ENCODE assay signal across 25 cellular contexts in genomic region chr16:27965801-27966200, GRCh38.
DNase-seq lines count a peak whose midpoint lies in the region; ATAC-seq, FAIRE-seq and TF ChIP-seq lines count a peak whose summit lies in the region.
"Had no signal": no experiment of that assay in that cellular context is flagged by ENCODE, and none has a peak within 500 bp of the region (broad histone marks: within the 10 kb centered on the region; RNA-seq: fewer than 3 reads in every experiment).

No MANE protein-coding gene starts in this region.

- H3K36me3 ChIP-seq in HEK293 (ENCODE audit: control insufficient read depth in 2 of 2, insufficient read depth in 1 of 2, low read length in 2 of 2) (no peaks in the 10 kb centered on the region), HepG2 (replicated peaks in 1 of 2; ENCODE audit: control insufficient read depth in 1 of 2, insufficient read depth in 2 of 2, low read length in 2 of 2) (no peaks in the 10 kb centered on the region), upper lobe of right lung (no peaks in the 10 kb centered on the region)
- H3K36me3 ChIP-seq in CD8-positive, alpha-beta T cell (ENCODE audit: insufficient read depth, low read length): no peaks in the 10 kb centered on the region
- H3K36me3 ChIP-seq: BLaER1 had no signal

- intact Hi-C loops in HepG2 (cut with micrococcal nuclease; ENCODE audit: unreplicated experiment) (no loop called here), upper lobe of right lung (cut with DNase I) (no loop called here)
- intact Hi-C loops in CD8-positive, alpha-beta T cell (cut with DNase I, micrococcal nuclease): no loop called here

- no TSS peak for BruUV-seq in HepG2 (replicated peaks; lab: Mats Ljungman, UMichigan)

- no peak overlapping the region for H3K4me3 ChIP-seq in HEK293 (ENCODE audit: low read depth, low read length)
- no peak overlapping the region for H3K4me3 ChIP-seq in HepG2 (replicated peaks in 1 of 3; ENCODE audit: insufficient read depth in 1 of 3, low read depth in 2 of 3, low read length in 3 of 3)
- H3K4me3 ChIP-seq in upper lobe of right lung: no peak overlapping the region
- no peak overlapping the region for H3K4me3 ChIP-seq in CD8-positive, alpha-beta T cell (ENCODE audit: low read depth, low read length)
- H3K4me3 ChIP-seq: BLaER1, GM23338 had no signal

- no peak overlapping the region for H3K4me3 Mint-ChIP-seq in osteocyte (ENCODE audit: unreplicated experiment)
- H3K4me3 Mint-ChIP-seq in CD8-positive, alpha-beta T cell: no peak overlapping the region
- H3K4me3 Mint-ChIP-seq in immature natural killer cell: no peak overlapping the region
- H3K4me3 Mint-ChIP-seq: B cell; CD4-positive, CD25-positive, alpha-beta regulatory T cell; CD8-positive, alpha-beta memory T cell; GM23338; H9; HFFc6 had no signal

- TF ChIP-seq EP300 in HepG2 (IDR thresholded peaks at IDR 0.05; ENCODE audit: low read depth in 2 of 2, low read length in 2 of 2): no peak
- TF ChIP-seq EP300 in HepG2 (CRISPR knock-in tag; IDR thresholded peaks at IDR 0.05; ENCODE audit: borderline replicate concordance): no peak

- no peaks in the 10 kb centered on the region for H4K20me1 ChIP-seq in HepG2 (ENCODE audit: insufficient read depth, low read length)
- H4K20me1 ChIP-seq: BLaER1 had no signal

- no peak overlapping the region for H3K27ac Mint-ChIP-seq in osteocyte (ENCODE audit: unreplicated experiment)
- H3K27ac Mint-ChIP-seq in CD8-positive, alpha-beta T cell: no peak overlapping the region
- H3K27ac Mint-ChIP-seq in immature natural killer cell: no peak overlapping the region
- H3K27ac Mint-ChIP-seq: B cell; CD4-positive, CD25-positive, alpha-beta regulatory T cell; GM23338; H9; HFFc6 had no signal

- TF ChIP-seq CTCF in HEK293 (tag by site-specific recombination; IDR thresholded peaks at IDR 0.05) (no peak), HepG2 (CRISPR knock-in tag; IDR thresholded peaks at IDR 0.05) (no peak), osteocyte (IDR thresholded peaks at IDR 0.05) (no peak), upper lobe of right lung (IDR thresholded peaks at IDR 0.05) (no peak)
- TF ChIP-seq CTCF in CD8-positive, alpha-beta T cell (IDR thresholded peaks at IDR 0.05): no peak

- H2AFZ ChIP-seq in HepG2 (ENCODE audit: low read length): no peak overlapping the region
- H2AFZ ChIP-seq: GM23338 had no signal

- FAIRE-seq in HepG2 (lab: Jason Lieb, UNC): no peak
- FAIRE-seq: A204.1, D721Med, GM12891, GM18507 had no signal

- in situ Hi-C loops in HepG2 (cut with HindIII; ENCODE audit: extremely low pct_ligation_motif_present, low pct_unique_long_range_greater_than_20kb): no loop called here

- H3K9me3 ChIP-seq in HEK293 (ENCODE audit: control insufficient read depth, insufficient read depth, low read depth, low read length) (no peaks in the 10 kb centered on the region), HepG2 (ENCODE audit: low read length) (no peaks in the 10 kb centered on the region), upper lobe of right lung (no peaks in the 10 kb centered on the region)
- H3K9me3 ChIP-seq in CD8-positive, alpha-beta T cell (ENCODE audit: low read length): no peaks in the 10 kb centered on the region

- H3K9me3 Mint-ChIP-seq in osteocyte (ENCODE audit: unreplicated experiment): no peaks in the 10 kb centered on the region
- H3K9me3 Mint-ChIP-seq in CD8-positive, alpha-beta T cell: no peaks in the 10 kb centered on the region
- H3K9me3 Mint-ChIP-seq in immature natural killer cell: no peaks in the 10 kb centered on the region
- H3K9me3 Mint-ChIP-seq: GM23338, H9 had no signal

- H3K4me2 ChIP-seq in HepG2 (ENCODE audit: low read depth, low read length): no peak overlapping the region
- H3K4me2 ChIP-seq: BLaER1, GM23338 had no signal

- DNase-seq in HepG2 (ENCODE audit: low spot score): no peak
- peak; percentile 66 for DNase-seq in osteocyte (ENCODE audit: extremely low spot score, unreplicated experiment)
- DNase-seq in upper lobe of right lung: peak; percentile 21
- DNase-seq in RKO (ENCODE audit: low spot score): no peak
- no peak for DNase-seq in CD8-positive, alpha-beta T cell
- DNase-seq in immature natural killer cell: no peak
- DNase-seq: CD4-positive, CD25-positive, alpha-beta regulatory T cell; CD8-positive, alpha-beta memory T cell; DMS53; DMS79 treated with DMSO at 0.1 percent for 48 hours; GF-D8; H9; HFFc6 had no signal

- no peak overlapping the region for H3K9ac ChIP-seq in HepG2 (ENCODE audit: insufficient read depth, low read depth, low read length)
- H3K9ac ChIP-seq: BLaER1 had no signal

- CTCF ChIA-PET in HEK293 (lab: Yijun Ruan, JAX): interaction anchor here (0.6 kb wide), 1 partner anchor 13 kb away, joined by 3 read pairs; no protein-coding TSS in a partner anchor
- CTCF ChIA-PET in HepG2 (lab: Yijun Ruan, JAX; ENCODE audit: low intra/inter-chr PET ratio, low total read pairs): no interaction called here
- CTCF ChIA-PET in CD8-positive, alpha-beta T cell (lab: Charles Lee): no interaction called here

- H3K27me3 ChIP-seq in HepG2 (ENCODE audit: control insufficient read depth in 1 of 2, insufficient read depth in 2 of 2, low read length in 2 of 2): peaks cover 2 to 3% of the 10 kb centered on the region in 2 experiments; a peak in 2 of 5 replicates
- no peaks in the 10 kb centered on the region for H3K27me3 ChIP-seq in upper lobe of right lung
- H3K27me3 ChIP-seq in CD8-positive, alpha-beta T cell (ENCODE audit: insufficient read depth, low read length): no peaks in the 10 kb centered on the region
- H3K27me3 ChIP-seq: BLaER1 had no signal

- H3K27ac ChIP-seq in HEK293 (ENCODE audit: extremely low read depth, low read depth, low read length) (no peak overlapping the region), HepG2 (ENCODE audit: extremely low read length, insufficient read depth, low read length) (no peak overlapping the region), upper lobe of right lung (no peak overlapping the region)
- no peak overlapping the region for H3K27ac ChIP-seq in CD8-positive, alpha-beta T cell (ENCODE audit: low read depth, low read length)
- H3K27ac ChIP-seq: 22Rv1, BLaER1, C4-2B had no signal

- no peaks in the 10 kb centered on the region for H3K4me1 ChIP-seq in HEK293 (ENCODE audit: control insufficient read depth, insufficient read depth, low read length)
- no peaks in the 10 kb centered on the region for H3K4me1 ChIP-seq in HepG2 (ENCODE audit: insufficient read depth, low read length)
- no peaks in the 10 kb centered on the region for H3K4me1 ChIP-seq in upper lobe of right lung
- no peaks in the 10 kb centered on the region for H3K4me1 ChIP-seq in CD8-positive, alpha-beta T cell (ENCODE audit: insufficient read depth, low read length)
- H3K4me1 ChIP-seq: BLaER1 had no signal

- H3K27me3 Mint-ChIP-seq in osteocyte (ENCODE audit: unreplicated experiment) (peaks cover 4% of the 10 kb centered on the region), immature natural killer cell (ENCODE audit: low read depth in 3 of 3) (peaks cover 4 to 10% (median 5%) of the 10 kb centered on the region in 3 donors)
- H3K27me3 Mint-ChIP-seq in CD8-positive, alpha-beta T cell (ENCODE audit: low read depth): peaks cover 8% of the 10 kb centered on the region

- H3K4me1 Mint-ChIP-seq in osteocyte (ENCODE audit: unreplicated experiment) (no peaks in the 10 kb centered on the region), immature natural killer cell (no peaks in the 10 kb centered on the region)
- no peaks in the 10 kb centered on the region for H3K4me1 Mint-ChIP-seq in CD8-positive, alpha-beta T cell (ENCODE audit: low read depth)
- H3K4me1 Mint-ChIP-seq: B cell; CD4-positive, CD25-positive, alpha-beta regulatory T cell; CD8-positive, alpha-beta memory T cell; GM23338; H9 had no signal

- no peak for ATAC-seq in HepG2
- no peak for ATAC-seq in upper lobe of right lung
- ATAC-seq in HG03108 (IDR thresholded peaks at IDR 0.05; ENCODE audit: unreplicated experiment): no peak
- no peak for ATAC-seq in CD8-positive, alpha-beta T cell
- ATAC-seq: GM23338, HCT116 had no signal

- H3K36me3 Mint-ChIP-seq in osteocyte (ENCODE audit: unreplicated experiment): no peaks in the 10 kb centered on the region
- H3K36me3 Mint-ChIP-seq in CD8-positive, alpha-beta T cell: no peaks in the 10 kb centered on the region
- H3K36me3 Mint-ChIP-seq in immature natural killer cell: no peaks in the 10 kb centered on the region
- H3K36me3 Mint-ChIP-seq: CD4-positive, CD25-positive, alpha-beta regulatory T cell had no signal

- no peaks in the 10 kb centered on the region for H3K79me2 ChIP-seq in HepG2 (ENCODE audit: insufficient read depth, low read length)

- no peak for TF ChIP-seq POLR2A in HepG2 (IDR thresholded peaks at IDR 0.05; ENCODE audit: insufficient read depth in 1 of 2, low read depth in 2 of 2, low read length in 2 of 2)

- no peak for TF ChIP-seq RAD21 in HepG2 (CRISPR knock-in tag; IDR thresholded peaks at IDR 0.05)

- WGBS in HepG2 (ENCODE audit: low lambda C conversion rate): 17% methylated on average over 5 of the region's 5 CpGs

- POLR2A ChIA-PET in HEK293 (lab: Yijun Ruan, JAX) (no interaction called here), HepG2 (lab: Yijun Ruan, JAX) (no interaction called here)
- POLR2A ChIA-PET in CD8-positive, alpha-beta T cell (lab: Charles Lee): no interaction called here

TF ChIP-seq in HEK293, 187 proteins besides CTCF, POLR2A, EP300 and RAD21:
- TF ChIP-seq ZNF791 (tag by site-specific recombination; IDR thresholded peaks at IDR 0.05): no peak
- TF ChIP-seq ZNF155 (tag by site-specific recombination; IDR thresholded peaks at IDR 0.05): no peak
- TF ChIP-seq BCL11B (tag by site-specific recombination; IDR thresholded peaks at IDR 0.05; ENCODE audit: low read depth): no peak
- peak; percentile 78 for TF ChIP-seq ZNF623 (tag by site-specific recombination; IDR thresholded peaks at IDR 0.05)
- no peak for TF ChIP-seq ZNF670 (tag by site-specific recombination; IDR thresholded peaks at IDR 0.05; ENCODE audit: low read depth)
- no peak for TF ChIP-seq KLF9 (tag by site-specific recombination; IDR thresholded peaks at IDR 0.05; ENCODE audit: low read depth)
- no peak for TF ChIP-seq KLF1 (tag by site-specific recombination; IDR thresholded peaks at IDR 0.05)
- TF ChIP-seq ZNF37A (tag by site-specific recombination; IDR thresholded peaks at IDR 0.05): no peak
TF ChIP-seq in HEK293: peak in this region for 1.

TF ChIP-seq in HepG2, 621 proteins besides CTCF, POLR2A, EP300 and RAD21 (continues in another document):
- no peak for TF ChIP-seq ZBTB21 (CRISPR knock-in tag; IDR thresholded peaks at IDR 0.05)
- TF ChIP-seq TMF1 (CRISPR knock-in tag; IDR thresholded peaks at IDR 0.05; ENCODE audit: low read depth): no peak
- TF ChIP-seq KAT8 (CRISPR knock-in tag; IDR thresholded peaks at IDR 0.05): no peak
- TF ChIP-seq FOXA1 (IDR thresholded peaks at IDR 0.05): 0 out of 2 replicates have a peak, but pooled peaks have one; percentile 4
- TF ChIP-seq FOXA1 (CRISPR knock-in tag; IDR thresholded peaks at IDR 0.05): no peak

Comparison
In these comparisons a context has a peak if more than half of its experiments do, and no peak if none do; other contexts are left out.
1. DNase-seq: peak in osteocyte (single experiment) and upper lobe of right lung (single experiment); none in HepG2 (single experiment), RKO (single experiment), CD8-positive, alpha-beta T cell (0 of 7) and immature natural killer cell (0 of 3).